ENCODE assay signal across 2 cellular contexts in the genomic region with DNA sequence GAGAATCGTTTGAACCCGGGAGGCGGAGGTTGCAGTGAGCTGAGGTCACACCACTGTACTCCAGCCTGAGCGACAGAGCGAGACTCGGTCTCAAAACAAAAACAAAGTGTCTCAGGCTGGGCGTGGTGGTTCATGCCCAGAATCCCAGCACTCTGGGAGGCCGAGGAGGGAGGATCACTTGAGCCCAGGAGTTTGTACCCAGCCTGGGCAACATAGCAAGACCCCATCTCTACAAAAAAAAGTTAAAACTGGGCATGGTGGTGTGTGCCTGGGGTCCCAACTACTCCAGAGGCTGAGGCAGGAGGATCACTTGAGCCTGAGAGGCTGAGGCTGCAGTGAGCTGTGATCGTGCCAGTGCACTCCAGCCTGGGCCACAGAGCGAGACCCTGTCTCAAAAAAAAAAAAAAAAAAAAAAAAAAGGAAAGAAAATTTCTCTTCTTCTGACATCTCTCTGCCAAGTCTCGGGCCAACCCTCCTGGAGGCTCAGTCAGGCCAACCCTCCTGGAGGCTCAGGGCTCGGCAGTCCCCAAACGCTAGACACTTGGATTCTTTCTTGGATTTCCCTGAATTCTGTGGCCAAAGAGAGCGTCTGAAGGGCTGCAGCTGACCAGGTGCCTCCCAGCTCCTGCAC.
TF ChIP-seq lines count a peak whose summit lies in the region.

No MANE protein-coding gene starts in this region.

TF ChIP-seq in A549, 52 proteins besides CTCF, POLR2A, EP300 and RAD21:
- TF ChIP-seq BCL3 (IDR thresholded peaks at IDR 0.05) = no peak
- TF ChIP-seq FOSL2 (IDR thresholded peaks at IDR 0.05) = no peak
- TF ChIP-seq FOSL2 (CRISPR knock-in tag; IDR thresholded peaks at IDR 0.05) = no peak
- no peak for TF ChIP-seq KDM5A (IDR thresholded peaks at IDR 0.05)
- TF ChIP-seq, protein P1, sequence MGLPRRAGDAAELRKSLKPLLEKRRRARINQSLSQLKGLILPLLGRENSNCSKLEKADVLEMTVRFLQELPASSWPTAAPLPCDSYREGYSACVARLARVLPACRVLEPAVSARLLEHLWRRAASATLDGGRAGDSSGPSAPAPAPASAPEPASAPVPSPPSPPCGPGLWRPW (IDR thresholded peaks at IDR 0.05) = no peak
- TF ChIP-seq, protein P2, sequence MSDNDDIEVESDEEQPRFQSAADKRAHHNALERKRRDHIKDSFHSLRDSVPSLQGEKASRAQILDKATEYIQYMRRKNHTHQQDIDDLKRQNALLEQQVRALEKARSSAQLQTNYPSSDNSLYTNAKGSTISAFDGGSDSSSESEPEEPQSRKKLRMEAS (IDR thresholded peaks at IDR 0.05) = no peak
- TF ChIP-seq ZFP36 (IDR thresholded peaks at IDR 0.05; ENCODE audit: borderline replicate concordance, partially characterized antibody) = no peak
- TF ChIP-seq CHD4 (IDR thresholded peaks at IDR 0.05; ENCODE audit: borderline replicate concordance) = no peak
- no peak for TF ChIP-seq BHLHE40 (IDR thresholded peaks at IDR 0.05; ENCODE audit: low read depth, low read length)
- no peak for TF ChIP-seq PHF8 (IDR thresholded peaks at IDR 0.05; ENCODE audit: borderline replicate concordance, low read depth)
- no peak for TF ChIP-seq MAZ (IDR thresholded peaks at IDR 0.05; ENCODE audit: borderline replicate concordance, low read depth, low read length)
- TF ChIP-seq NPAS2 (CRISPR knock-in tag; IDR thresholded peaks at IDR 0.05; ENCODE audit: borderline replicate concordance) = no peak
- no peak for TF ChIP-seq HOXA7 (CRISPR knock-in tag; IDR thresholded peaks at IDR 0.05)
- TF ChIP-seq CBX2 (IDR thresholded peaks at IDR 0.05; ENCODE audit: borderline replicate concordance, low read depth) = no peak

TF ChIP-seq in HCT116, 20 proteins besides CTCF, POLR2A, EP300 and RAD21:
- TF ChIP-seq YY1 (IDR thresholded peaks at IDR 0.05; ENCODE audit: extremely low read depth, insufficient replicate concordance, low read depth, low read length) (no peak), SRF (IDR thresholded peaks at IDR 0.05; ENCODE audit: low read depth) (no peak), ZFX (IDR thresholded peaks at IDR 0.05) (no peak), EZH2phosphoT487 (IDR thresholded peaks at IDR 0.05; ENCODE audit: borderline replicate concordance) (no peak), SIN3A (IDR thresholded peaks at IDR 0.05; ENCODE audit: low read depth) (no peak)
- TF ChIP-seq, protein P3, sequence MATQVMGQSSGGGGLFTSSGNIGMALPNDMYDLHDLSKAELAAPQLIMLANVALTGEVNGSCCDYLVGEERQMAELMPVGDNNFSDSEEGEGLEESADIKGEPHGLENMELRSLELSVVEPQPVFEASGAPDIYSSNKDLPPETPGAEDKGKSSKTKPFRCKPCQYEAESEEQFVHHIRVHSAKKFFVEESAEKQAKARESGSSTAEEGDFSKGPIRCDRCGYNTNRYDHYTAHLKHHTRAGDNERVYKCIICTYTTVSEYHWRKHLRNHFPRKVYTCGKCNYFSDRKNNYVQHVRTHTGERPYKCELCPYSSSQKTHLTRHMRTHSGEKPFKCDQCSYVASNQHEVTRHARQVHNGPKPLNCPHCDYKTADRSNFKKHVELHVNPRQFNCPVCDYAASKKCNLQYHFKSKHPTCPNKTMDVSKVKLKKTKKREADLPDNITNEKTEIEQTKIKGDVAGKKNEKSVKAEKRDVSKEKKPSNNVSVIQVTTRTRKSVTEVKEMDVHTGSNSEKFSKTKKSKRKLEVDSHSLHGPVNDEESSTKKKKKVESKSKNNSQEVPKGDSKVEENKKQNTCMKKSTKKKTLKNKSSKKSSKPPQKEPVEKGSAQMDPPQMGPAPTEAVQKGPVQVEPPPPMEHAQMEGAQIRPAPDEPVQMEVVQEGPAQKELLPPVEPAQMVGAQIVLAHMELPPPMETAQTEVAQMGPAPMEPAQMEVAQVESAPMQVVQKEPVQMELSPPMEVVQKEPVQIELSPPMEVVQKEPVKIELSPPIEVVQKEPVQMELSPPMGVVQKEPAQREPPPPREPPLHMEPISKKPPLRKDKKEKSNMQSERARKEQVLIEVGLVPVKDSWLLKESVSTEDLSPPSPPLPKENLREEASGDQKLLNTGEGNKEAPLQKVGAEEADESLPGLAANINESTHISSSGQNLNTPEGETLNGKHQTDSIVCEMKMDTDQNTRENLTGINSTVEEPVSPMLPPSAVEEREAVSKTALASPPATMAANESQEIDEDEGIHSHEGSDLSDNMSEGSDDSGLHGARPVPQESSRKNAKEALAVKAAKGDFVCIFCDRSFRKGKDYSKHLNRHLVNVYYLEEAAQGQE (IDR thresholded peaks at IDR 0.05; ENCODE audit: low read depth) = no peak
